Comparison of ENCODE assay signal across 1 cellular context in the genomic region with DNA sequence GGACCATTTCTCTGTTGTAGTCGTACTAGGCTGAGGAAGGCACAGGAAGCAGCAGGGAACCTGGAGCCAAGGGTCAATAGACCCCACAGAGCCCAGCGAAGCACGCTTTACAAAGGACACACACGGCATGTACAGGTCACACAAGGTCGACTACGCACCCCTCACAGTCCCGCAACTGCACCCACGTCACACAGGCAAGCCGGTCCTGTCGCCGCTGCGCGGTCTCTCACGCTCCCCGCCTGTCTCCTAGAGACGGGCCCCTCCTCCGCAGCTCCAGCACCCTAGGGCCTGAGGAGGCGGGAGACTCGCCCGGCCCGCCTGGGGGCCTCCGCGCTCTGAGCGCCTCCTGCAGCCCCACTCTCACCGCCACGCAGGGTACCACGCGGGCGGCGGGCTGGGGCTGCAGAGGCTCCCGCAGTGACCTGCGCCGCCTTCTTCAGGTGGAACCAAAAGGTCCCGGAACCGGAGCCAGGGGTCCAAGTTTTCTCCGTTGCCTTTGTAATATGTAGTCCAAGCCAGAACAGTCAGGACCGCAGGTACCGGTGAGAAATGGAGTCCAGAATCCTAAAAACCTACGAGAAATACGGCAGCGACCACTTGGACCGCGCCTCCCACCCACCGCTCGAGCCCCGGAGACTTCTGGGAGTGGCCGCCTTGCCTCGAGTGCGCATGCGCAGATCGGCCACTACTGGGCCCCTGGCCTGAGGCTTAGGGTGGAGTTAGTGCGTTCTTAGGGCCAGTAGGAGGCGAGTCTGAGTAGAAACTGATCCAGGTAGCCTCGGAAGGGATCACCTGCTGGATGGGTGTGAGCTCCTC.
A peak's percentile ranks its signal among the peaks of the same experiment; 100 is the strongest.
TF ChIP-seq lines count a peak whose summit lies in the region.

A gene (minus strand): TSS at position 651 of the 816 bp plus-strand sequence. CDS start 8,143 bp downstream, outside the sequence.

TF ChIP-seq in HepG2, 621 proteins besides CTCF, POLR2A, EP300 and RAD21 (continued from another document and continues in another):
- TF ChIP-seq PHB2 (IDR thresholded peaks at IDR 0.05; ENCODE audit: partially characterized antibody) = no peak
- TF ChIP-seq CC2D1A (CRISPR knock-in tag; IDR thresholded peaks at IDR 0.05) = no peak
- TF ChIP-seq, protein P1, sequence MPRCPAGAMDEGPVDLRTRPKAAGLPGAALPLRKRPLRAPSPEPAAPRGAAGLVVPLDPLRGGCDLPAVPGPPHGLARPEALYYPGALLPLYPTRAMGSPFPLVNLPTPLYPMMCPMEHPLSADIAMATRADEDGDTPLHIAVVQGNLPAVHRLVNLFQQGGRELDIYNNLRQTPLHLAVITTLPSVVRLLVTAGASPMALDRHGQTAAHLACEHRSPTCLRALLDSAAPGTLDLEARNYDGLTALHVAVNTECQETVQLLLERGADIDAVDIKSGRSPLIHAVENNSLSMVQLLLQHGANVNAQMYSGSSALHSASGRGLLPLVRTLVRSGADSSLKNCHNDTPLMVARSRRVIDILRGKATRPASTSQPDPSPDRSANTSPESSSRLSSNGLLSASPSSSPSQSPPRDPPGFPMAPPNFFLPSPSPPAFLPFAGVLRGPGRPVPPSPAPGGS (CRISPR knock-in tag; IDR thresholded peaks at IDR 0.05) = peak; percentile 86; the same call in 1 of the 2 replicates
- TF ChIP-seq SP5 (CRISPR knock-in tag; IDR thresholded peaks at IDR 0.05; ENCODE audit: borderline replicate concordance, low read depth) = no peak
- TF ChIP-seq HOXA3 (CRISPR knock-in tag; IDR thresholded peaks at IDR 0.05) = no peak; the same call in 1 of the 2 replicates
- TF ChIP-seq, protein P2, sequence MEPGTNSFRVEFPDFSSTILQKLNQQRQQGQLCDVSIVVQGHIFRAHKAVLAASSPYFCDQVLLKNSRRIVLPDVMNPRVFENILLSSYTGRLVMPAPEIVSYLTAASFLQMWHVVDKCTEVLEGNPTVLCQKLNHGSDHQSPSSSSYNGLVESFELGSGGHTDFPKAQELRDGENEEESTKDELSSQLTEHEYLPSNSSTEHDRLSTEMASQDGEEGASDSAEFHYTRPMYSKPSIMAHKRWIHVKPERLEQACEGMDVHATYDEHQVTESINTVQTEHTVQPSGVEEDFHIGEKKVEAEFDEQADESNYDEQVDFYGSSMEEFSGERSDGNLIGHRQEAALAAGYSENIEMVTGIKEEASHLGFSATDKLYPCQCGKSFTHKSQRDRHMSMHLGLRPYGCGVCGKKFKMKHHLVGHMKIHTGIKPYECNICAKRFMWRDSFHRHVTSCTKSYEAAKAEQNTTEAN (CRISPR knock-in tag; conservative IDR thresholded peaks at IDR 0.05) = no peak
- TF ChIP-seq ETV6 (CRISPR knock-in tag; conservative IDR thresholded peaks at IDR 0.05) = no peak; the same call in 1 of the 2 replicates
- peak; percentile 28; the same call in 1 of the 2 replicates for TF ChIP-seq CREB1 (IDR thresholded peaks at IDR 0.05)
- 0 out of 2 replicates have a peak, but pooled peaks have one; percentile 23 for TF ChIP-seq CREB1 (CRISPR knock-in tag; IDR thresholded peaks at IDR 0.05)
- TF ChIP-seq, protein P3, sequence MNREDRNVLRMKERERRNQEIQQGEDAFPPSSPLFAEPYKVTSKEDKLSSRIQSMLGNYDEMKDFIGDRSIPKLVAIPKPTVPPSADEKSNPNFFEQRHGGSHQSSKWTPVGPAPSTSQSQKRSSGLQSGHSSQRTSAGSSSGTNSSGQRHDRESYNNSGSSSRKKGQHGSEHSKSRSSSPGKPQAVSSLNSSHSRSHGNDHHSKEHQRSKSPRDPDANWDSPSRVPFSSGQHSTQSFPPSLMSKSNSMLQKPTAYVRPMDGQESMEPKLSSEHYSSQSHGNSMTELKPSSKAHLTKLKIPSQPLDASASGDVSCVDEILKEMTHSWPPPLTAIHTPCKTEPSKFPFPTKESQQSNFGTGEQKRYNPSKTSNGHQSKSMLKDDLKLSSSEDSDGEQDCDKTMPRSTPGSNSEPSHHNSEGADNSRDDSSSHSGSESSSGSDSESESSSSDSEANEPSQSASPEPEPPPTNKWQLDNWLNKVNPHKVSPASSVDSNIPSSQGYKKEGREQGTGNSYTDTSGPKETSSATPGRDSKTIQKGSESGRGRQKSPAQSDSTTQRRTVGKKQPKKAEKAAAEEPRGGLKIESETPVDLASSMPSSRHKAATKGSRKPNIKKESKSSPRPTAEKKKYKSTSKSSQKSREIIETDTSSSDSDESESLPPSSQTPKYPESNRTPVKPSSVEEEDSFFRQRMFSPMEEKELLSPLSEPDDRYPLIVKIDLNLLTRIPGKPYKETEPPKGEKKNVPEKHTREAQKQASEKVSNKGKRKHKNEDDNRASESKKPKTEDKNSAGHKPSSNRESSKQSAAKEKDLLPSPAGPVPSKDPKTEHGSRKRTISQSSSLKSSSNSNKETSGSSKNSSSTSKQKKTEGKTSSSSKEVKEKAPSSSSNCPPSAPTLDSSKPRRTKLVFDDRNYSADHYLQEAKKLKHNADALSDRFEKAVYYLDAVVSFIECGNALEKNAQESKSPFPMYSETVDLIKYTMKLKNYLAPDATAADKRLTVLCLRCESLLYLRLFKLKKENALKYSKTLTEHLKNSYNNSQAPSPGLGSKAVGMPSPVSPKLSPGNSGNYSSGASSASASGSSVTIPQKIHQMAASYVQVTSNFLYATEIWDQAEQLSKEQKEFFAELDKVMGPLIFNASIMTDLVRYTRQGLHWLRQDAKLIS (CRISPR knock-in tag; IDR thresholded peaks at IDR 0.05) = no peak
- TF ChIP-seq ZFYVE20 (CRISPR knock-in tag; IDR thresholded peaks at IDR 0.05; ENCODE audit: borderline replicate concordance, low read depth) = peak; percentile 52; the same call in 1 of the 2 replicates
- TF ChIP-seq ZNF672 (CRISPR knock-in tag; IDR thresholded peaks at IDR 0.05) = no peak
- no peak for TF ChIP-seq ZNF326 (CRISPR knock-in tag; IDR thresholded peaks at IDR 0.05; ENCODE audit: borderline replicate concordance)
- TF ChIP-seq CCDC6 (CRISPR knock-in tag; IDR thresholded peaks at IDR 0.05) = 0 out of 2 replicates have a peak, but pooled peaks have one; percentile 13
- TF ChIP-seq REPIN1 (CRISPR knock-in tag; IDR thresholded peaks at IDR 0.05; ENCODE audit: borderline replicate concordance, low read depth) = no peak
- TF ChIP-seq RARG (CRISPR knock-in tag; IDR thresholded peaks at IDR 0.05; ENCODE audit: low read depth) = no peak
- no peak for TF ChIP-seq ELF3 (CRISPR knock-in tag; IDR thresholded peaks at IDR 0.05)
- TF ChIP-seq RELA (CRISPR knock-in tag; IDR thresholded peaks at IDR 0.05) = no peak
- TF ChIP-seq, protein P4, sequence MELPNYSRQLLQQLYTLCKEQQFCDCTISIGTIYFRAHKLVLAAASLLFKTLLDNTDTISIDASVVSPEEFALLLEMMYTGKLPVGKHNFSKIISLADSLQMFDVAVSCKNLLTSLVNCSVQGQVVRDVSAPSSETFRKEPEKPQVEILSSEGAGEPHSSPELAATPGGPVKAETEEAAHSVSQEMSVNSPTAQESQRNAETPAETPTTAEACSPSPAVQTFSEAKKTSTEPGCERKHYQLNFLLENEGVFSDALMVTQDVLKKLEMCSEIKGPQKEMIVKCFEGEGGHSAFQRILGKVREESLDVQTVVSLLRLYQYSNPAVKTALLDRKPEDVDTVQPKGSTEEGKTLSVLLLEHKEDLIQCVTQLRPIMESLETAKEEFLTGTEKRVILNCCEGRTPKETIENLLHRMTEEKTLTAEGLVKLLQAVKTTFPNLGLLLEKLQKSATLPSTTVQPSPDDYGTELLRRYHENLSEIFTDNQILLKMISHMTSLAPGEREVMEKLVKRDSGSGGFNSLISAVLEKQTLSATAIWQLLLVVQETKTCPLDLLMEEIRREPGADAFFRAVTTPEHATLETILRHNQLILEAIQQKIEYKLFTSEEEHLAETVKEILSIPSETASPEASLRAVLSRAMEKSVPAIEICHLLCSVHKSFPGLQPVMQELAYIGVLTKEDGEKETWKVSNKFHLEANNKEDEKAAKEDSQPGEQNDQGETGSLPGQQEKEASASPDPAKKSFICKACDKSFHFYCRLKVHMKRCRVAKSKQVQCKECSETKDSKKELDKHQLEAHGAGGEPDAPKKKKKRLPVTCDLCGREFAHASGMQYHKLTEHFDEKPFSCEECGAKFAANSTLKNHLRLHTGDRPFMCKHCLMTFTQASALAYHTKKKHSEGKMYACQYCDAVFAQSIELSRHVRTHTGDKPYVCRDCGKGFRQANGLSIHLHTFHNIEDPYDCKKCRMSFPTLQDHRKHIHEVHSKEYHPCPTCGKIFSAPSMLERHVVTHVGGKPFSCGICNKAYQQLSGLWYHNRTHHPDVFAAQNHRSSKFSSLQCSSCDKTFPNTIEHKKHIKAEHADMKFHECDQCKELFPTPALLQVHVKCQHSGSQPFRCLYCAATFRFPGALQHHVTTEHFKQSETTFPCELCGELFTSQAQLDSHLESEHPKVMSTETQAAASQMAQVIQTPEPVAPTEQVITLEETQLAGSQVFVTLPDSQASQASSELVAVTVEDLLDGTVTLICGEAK (IDR thresholded peaks at IDR 0.05) = no peak
- TF ChIP-seq, protein P4 (CRISPR knock-in tag; IDR thresholded peaks at IDR 0.05) = peak; percentile 67
- no peak for TF ChIP-seq SNAI1 (CRISPR knock-in tag; IDR thresholded peaks at IDR 0.05; ENCODE audit: borderline replicate concordance)
- TF ChIP-seq GATAD1 (CRISPR knock-in tag; IDR thresholded peaks at IDR 0.05) = peak; percentile 65; the same call in 1 of the 2 replicates
- no peak for TF ChIP-seq ZNF20 (CRISPR knock-in tag; IDR thresholded peaks at IDR 0.05)
- no peak for TF ChIP-seq ZIK1 (CRISPR knock-in tag; IDR thresholded peaks at IDR 0.05; ENCODE audit: borderline replicate concordance, low read depth)
- no peak for TF ChIP-seq SKI (IDR thresholded peaks at IDR 0.05; ENCODE audit: partially characterized antibody)
- no peak for TF ChIP-seq SMYD3 (CRISPR knock-in tag; IDR thresholded peaks at IDR 0.05)
- TF ChIP-seq, protein P5, sequence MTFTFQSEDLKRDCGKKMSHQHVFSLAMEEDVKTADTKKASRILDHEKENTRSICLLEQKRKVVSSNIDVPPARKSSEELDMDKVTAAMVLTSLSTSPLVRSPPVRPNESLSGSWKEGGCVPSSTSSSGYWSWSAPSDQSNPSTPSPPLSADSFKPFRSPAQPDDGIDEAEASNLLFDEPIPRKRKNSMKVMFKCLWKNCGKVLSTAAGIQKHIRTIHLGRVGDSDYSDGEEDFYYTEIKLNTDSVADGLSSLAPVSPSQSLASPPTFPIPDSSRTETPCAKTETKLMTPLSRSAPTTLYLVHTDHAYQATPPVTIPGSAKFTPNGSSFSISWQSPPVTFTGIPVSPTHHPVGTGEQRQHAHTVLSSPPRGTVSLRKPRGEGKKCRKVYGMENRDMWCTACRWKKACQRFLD (CRISPR knock-in tag; IDR thresholded peaks at IDR 0.05; ENCODE audit: borderline replicate concordance) = peak; percentile 82; the same call in 1 of the 2 replicates
- no peak for TF ChIP-seq MAF1 (CRISPR knock-in tag; IDR thresholded peaks at IDR 0.05; ENCODE audit: borderline replicate concordance)
- no peak for TF ChIP-seq MAFK (conservative IDR thresholded peaks at IDR 0.05 in 1 of 2, IDR thresholded peaks at IDR 0.05 in 1 of 2; ENCODE audit: low read length in 2 of 2)
- TF ChIP-seq ATF7 (IDR thresholded peaks at IDR 0.05) = no peak
- no peak for TF ChIP-seq ATF7 (CRISPR knock-in tag; IDR thresholded peaks at IDR 0.05)
- TF ChIP-seq ZNF274 (CRISPR knock-in tag; IDR thresholded peaks at IDR 0.05) = peak; percentile 91; the same call in 1 of the 2 replicates
- no peak for TF ChIP-seq CCAR2 (optimal IDR thresholded peaks at IDR 0.05; ENCODE audit: low read depth, low read length)
- no peak for TF ChIP-seq ZNF451 (CRISPR knock-in tag; IDR thresholded peaks at IDR 0.05)
- TF ChIP-seq POLR2AphosphoS2 (IDR thresholded peaks at IDR 0.05; ENCODE audit: low read depth, low read length) = 0 out of 2 replicates have a peak, but pooled peaks have one; percentile 38
- peak; percentile 76 for TF ChIP-seq ZNF350 (CRISPR knock-in tag; IDR thresholded peaks at IDR 0.05; ENCODE audit: borderline replicate concordance, low read depth)
- TF ChIP-seq GLI4 (CRISPR knock-in tag; IDR thresholded peaks at IDR 0.05; ENCODE audit: borderline replicate concordance) = peak; percentile 68; the same call in 1 of the 2 replicates
- TF ChIP-seq HNRNPK (IDR thresholded peaks at IDR 0.05; ENCODE audit: low read depth, low read length, poor library complexity, severe bottlenecking) = no peak
- no peak; the same call in 1 of the 2 replicates for TF ChIP-seq YEATS2 (CRISPR knock-in tag; IDR thresholded peaks at IDR 0.05; ENCODE audit: borderline replicate concordance)
- peak; percentile 94 for TF ChIP-seq ZNF605 (CRISPR knock-in tag; IDR thresholded peaks at IDR 0.05)
- no peak for TF ChIP-seq ZNF678 (CRISPR knock-in tag; IDR thresholded peaks at IDR 0.05)
- no peak for TF ChIP-seq ZNF3 (CRISPR knock-in tag; IDR thresholded peaks at IDR 0.05)
- no peak for TF ChIP-seq ZNF629 (CRISPR knock-in tag; conservative IDR thresholded peaks at IDR 0.05)
- peak; percentile 66; the same call in 1 of the 2 replicates for TF ChIP-seq PHF20 (CRISPR knock-in tag; IDR thresholded peaks at IDR 0.05)
- TF ChIP-seq HNRNPLL (IDR thresholded peaks at IDR 0.05; ENCODE audit: low read depth, low read length, poor library complexity, severe bottlenecking) = peak; percentile 90
- TF ChIP-seq ZFP1 (CRISPR knock-in tag; IDR thresholded peaks at IDR 0.05) = no peak
- TF ChIP-seq ESRRA (CRISPR knock-in tag; IDR thresholded peaks at IDR 0.05; ENCODE audit: low read depth) = 0 out of 2 replicates have a peak, but pooled peaks have one; percentile 62
- TF ChIP-seq HCFC1 (IDR thresholded peaks at IDR 0.05; ENCODE audit: low read depth, low read length) = no peak
